1 cellular context compared by ENCODE assay signal in the genomic region with DNA sequence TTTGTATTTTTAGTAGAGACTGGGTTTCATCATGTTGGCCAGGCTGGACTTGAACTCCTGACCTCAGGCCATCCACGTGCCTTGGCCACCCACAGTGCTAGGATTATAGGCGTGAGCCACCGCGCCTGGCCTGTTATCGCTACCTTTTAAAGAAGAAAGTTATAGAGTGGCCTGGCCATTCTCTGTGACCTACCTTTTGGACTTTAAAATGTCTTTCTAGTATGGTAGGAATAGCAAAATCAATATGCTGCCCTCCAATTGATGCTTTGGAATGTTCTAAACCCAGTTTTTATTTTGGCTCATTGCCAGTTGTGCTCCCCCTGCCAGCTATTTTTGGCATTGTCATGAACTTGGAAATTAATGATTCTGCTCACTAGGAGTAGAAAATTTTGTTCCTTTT.
TF ChIP-seq lines count a peak whose summit lies in the region.

No MANE protein-coding gene starts in this region.

TF ChIP-seq in GM23338, 12 proteins besides CTCF, POLR2A, EP300 and RAD21 (continued from another document):
- no peak for TF ChIP-seq ZNF462 (CRISPR knock-in tag; IDR thresholded peaks at IDR 0.05)
- TF ChIP-seq EZH2 (IDR thresholded peaks at IDR 0.05; ENCODE audit: low read depth, unreplicated experiment), result no peak
- TF ChIP-seq REST (IDR thresholded peaks at IDR 0.05; ENCODE audit: unreplicated experiment), result no peak
- TF ChIP-seq ZNF114 (CRISPR knock-in tag; IDR thresholded peaks at IDR 0.05), result no peak
- no peak for TF ChIP-seq ZNF331 (CRISPR knock-in tag; IDR thresholded peaks at IDR 0.05; ENCODE audit: low read depth)
- TF ChIP-seq JUNB (IDR thresholded peaks at IDR 0.05; ENCODE audit: unreplicated experiment), result no peak
